15 cellular contexts compared by ENCODE assay signal in genomic region chr18:58175122-58175687, GRCh38.
A peak's percentile ranks its signal among the peaks of the same experiment; 100 is the strongest.
DNase-seq lines count a peak whose midpoint lies in the region; ATAC-seq and TF ChIP-seq lines count a peak whose summit lies in the region.
"Had no signal": no experiment of that assay in that cellular context is flagged by ENCODE, and none has a peak within 500 bp of the region (broad histone marks: within the 10 kb centered on the region; RNA-seq: fewer than 3 reads in every experiment).

No MANE protein-coding gene starts in this region.

- TF ChIP-seq CTCF in Calu3 (IDR thresholded peaks at IDR 0.05; ENCODE audit: unreplicated experiment): peak; percentile 18
- peak; percentile 41 for TF ChIP-seq CTCF in GM12864 (IDR thresholded peaks at IDR 0.05; ENCODE audit: low read depth, low read length, missing control alignments)

- H3K4me3 Mint-ChIP-seq in Calu3 (ENCODE audit: low read depth, unreplicated experiment) (no peak overlapping the region), memory B cell (no peak overlapping the region)
- H3K4me3 Mint-ChIP-seq: activated CD4-positive, alpha-beta memory T cell treated with anti-CD3 and anti-CD28 coated beads, Interleukin-2, amount 10 ng/mL, durations not matched to agents 7 days and 5 days had no signal

- BruUV-seq in Calu3 (replicated peaks; lab: Mats Ljungman, UMichigan): no TSS peak

- H3K27me3 Mint-ChIP-seq in Calu3 (ENCODE audit: unreplicated experiment): no peaks in the 10 kb centered on the region
- no peaks in the 10 kb centered on the region for H3K27me3 Mint-ChIP-seq in memory B cell

- CTCF ChIA-PET in Calu3 (lab: Charles Lee): interaction anchor here (0.5 to 0.6 kb wide), 2 partner anchors 22 to 27 kb away, joined by 4 to 10 read pairs; no protein-coding TSS in a partner anchor

- intact Hi-C loops in Calu3 (cut with micrococcal nuclease; ENCODE audit: unreplicated experiment): loop anchor here (5.0 kb wide), 3 partner anchors 128 to 293 kb away; no protein-coding TSS in a partner anchor

- H3K9me3 Mint-ChIP-seq in Calu3 (ENCODE audit: low read depth, unreplicated experiment): no peaks in the 10 kb centered on the region
- no peaks in the 10 kb centered on the region for H3K9me3 Mint-ChIP-seq in memory B cell
- H3K9me3 Mint-ChIP-seq: activated CD4-positive, alpha-beta memory T cell treated with anti-CD3 and anti-CD28 coated beads, Interleukin-2, amount 10 ng/mL, durations not matched to agents 7 days and 5 days; activated T-helper 2 cell treated with anti-CD3 and anti-CD28 coated beads, Interferon-gamma antibody, Interleukin-2, Interleukin-4, amounts not matched to agents 10 μg/mL and 5 μg/mL and 100 μg/mL, durations not matched to agents 14 hours and 24 hours and 36 hours had no signal

- peak; percentile 63 for ATAC-seq in memory B cell (ENCODE audit: low read depth)
- ATAC-seq: stimulated activated naive CD8-positive, alpha-beta T cell treated with anti-CD3 and anti-CD28 coated beads, Interleukin-15, Interleukin-2, amounts not matched to agents 100 U/mL and 50 U/mL, for 24 hours had no signal

- H3K4me1 Mint-ChIP-seq in Calu3 (ENCODE audit: low read depth, unreplicated experiment): peaks cover 63% of the 10 kb centered on the region
- peaks cover 5% of the 10 kb centered on the region for H3K4me1 Mint-ChIP-seq in memory B cell
- H3K4me1 Mint-ChIP-seq: activated CD4-positive, alpha-beta memory T cell treated with anti-CD3 and anti-CD28 coated beads, Interleukin-2, amount 10 ng/mL, durations not matched to agents 7 days and 5 days had no signal

- no peak overlapping the region for H3K4me3 ChIP-seq in GM12864 (ENCODE audit: low read depth, low read length)
- H3K4me3 ChIP-seq: smooth muscle cell, vagina had no signal

- no peak for DNase-seq in Calu3
- DNase-seq in GM12864 (ENCODE audit: low read depth): no peak
- peak; percentile 92 for DNase-seq in NCI-H69 (lab: John Stamatoyannopoulos, UW)
- no peak for DNase-seq in memory B cell (ENCODE audit: low spot score in 2 of 2)
- no peak for DNase-seq in RPMI8226
- no peak for DNase-seq in stimulated activated CD4-positive, alpha-beta T cell treated with anti-CD3 and anti-CD28 coated beads, Interleukin-2, amount 100 ng/mL, for 48 hours
- DNase-seq in COLO668 (lab: John Stamatoyannopoulos, UW; ENCODE audit: unreplicated experiment): no peak
- DNase-seq: activated CD4-positive, alpha-beta memory T cell treated with anti-CD3 and anti-CD28 coated beads, Interleukin-2, amount 10 ng/mL, durations not matched to agents 7 days and 5 days; amniotic stem cell; BE2C; occipital lobe; stimulated activated naive CD8-positive, alpha-beta T cell treated with anti-CD3 and anti-CD28 coated beads, Interleukin-15, Interleukin-2, amounts not matched to agents 100 U/mL and 50 U/mL, for 24 hours had no signal

- H3K36me3 Mint-ChIP-seq in Calu3 (ENCODE audit: insufficient read depth, unreplicated experiment): peaks cover 26% of the 10 kb centered on the region
- peaks cover 4% of the 10 kb centered on the region for H3K36me3 Mint-ChIP-seq in memory B cell

- no peak overlapping the region for H3K27ac Mint-ChIP-seq in Calu3 (ENCODE audit: unreplicated experiment)
- H3K27ac Mint-ChIP-seq in memory B cell: no peak overlapping the region
- H3K27ac Mint-ChIP-seq: activated CD4-positive, alpha-beta memory T cell treated with anti-CD3 and anti-CD28 coated beads, Interleukin-2, amount 10 ng/mL, durations not matched to agents 7 days and 5 days; activated T-helper 2 cell treated with anti-CD3 and anti-CD28 coated beads, Interferon-gamma antibody, Interleukin-2, Interleukin-4, amounts not matched to agents 10 μg/mL and 5 μg/mL and 100 μg/mL, durations not matched to agents 14 hours and 24 hours and 36 hours had no signal
